1 cellular context compared by ENCODE assay signal in the genomic region with DNA sequence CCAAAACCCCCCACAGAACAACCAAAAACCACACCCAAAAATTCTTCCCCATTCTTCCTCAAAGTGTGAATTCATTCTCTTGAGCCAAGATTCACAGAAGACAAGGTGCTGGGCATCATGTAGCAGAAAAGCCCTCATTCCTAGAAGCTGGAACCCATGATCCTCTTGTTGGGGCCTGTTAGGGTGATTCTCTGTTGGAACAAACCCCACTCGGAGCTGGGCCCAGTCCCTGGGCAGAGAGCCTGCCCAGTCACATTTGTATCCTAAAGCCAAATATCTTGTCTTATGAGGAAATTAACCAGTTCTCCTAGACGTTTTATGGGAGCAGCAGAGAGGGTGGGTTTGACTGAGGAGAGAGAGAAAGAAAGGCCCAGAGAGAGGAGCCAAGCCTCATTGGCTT.
TF ChIP-seq lines count a peak whose summit lies in the region.

No MANE protein-coding gene starts in this region.

TF ChIP-seq in IMR-90, 13 proteins besides CTCF, POLR2A, EP300 and RAD21:
- TF ChIP-seq SMC3 (IDR thresholded peaks at IDR 0.05; ENCODE audit: low read depth, low read length), result no peak
- TF ChIP-seq, protein P1, sequence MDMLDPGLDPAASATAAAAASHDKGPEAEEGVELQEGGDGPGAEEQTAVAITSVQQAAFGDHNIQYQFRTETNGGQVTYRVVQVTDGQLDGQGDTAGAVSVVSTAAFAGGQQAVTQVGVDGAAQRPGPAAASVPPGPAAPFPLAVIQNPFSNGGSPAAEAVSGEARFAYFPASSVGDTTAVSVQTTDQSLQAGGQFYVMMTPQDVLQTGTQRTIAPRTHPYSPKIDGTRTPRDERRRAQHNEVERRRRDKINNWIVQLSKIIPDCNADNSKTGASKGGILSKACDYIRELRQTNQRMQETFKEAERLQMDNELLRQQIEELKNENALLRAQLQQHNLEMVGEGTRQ (IDR thresholded peaks at IDR 0.05; ENCODE audit: low read depth, low read length), result no peak
- no peak for TF ChIP-seq MAZ (IDR thresholded peaks at IDR 0.05; ENCODE audit: borderline replicate concordance, low read depth, low read length)
- TF ChIP-seq, protein P2, sequence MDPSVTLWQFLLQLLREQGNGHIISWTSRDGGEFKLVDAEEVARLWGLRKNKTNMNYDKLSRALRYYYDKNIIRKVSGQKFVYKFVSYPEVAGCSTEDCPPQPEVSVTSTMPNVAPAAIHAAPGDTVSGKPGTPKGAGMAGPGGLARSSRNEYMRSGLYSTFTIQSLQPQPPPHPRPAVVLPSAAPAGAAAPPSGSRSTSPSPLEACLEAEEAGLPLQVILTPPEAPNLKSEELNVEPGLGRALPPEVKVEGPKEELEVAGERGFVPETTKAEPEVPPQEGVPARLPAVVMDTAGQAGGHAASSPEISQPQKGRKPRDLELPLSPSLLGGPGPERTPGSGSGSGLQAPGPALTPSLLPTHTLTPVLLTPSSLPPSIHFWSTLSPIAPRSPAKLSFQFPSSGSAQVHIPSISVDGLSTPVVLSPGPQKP (IDR thresholded peaks at IDR 0.05; ENCODE audit: borderline replicate concordance, low read depth, low read length), result no peak
- no peak for TF ChIP-seq CEBPB (IDR thresholded peaks at IDR 0.05; ENCODE audit: low read depth, low read length)
- no peak for TF ChIP-seq MXI1 (IDR thresholded peaks at IDR 0.05; ENCODE audit: borderline replicate concordance, low read depth, low read length)
- TF ChIP-seq BHLHE40 (IDR thresholded peaks at IDR 0.05; ENCODE audit: low read depth, low read length), result no peak
- no peak for TF ChIP-seq MAFK (IDR thresholded peaks at IDR 0.05; ENCODE audit: low read depth, low read length)
- no peak for TF ChIP-seq CHD1 (IDR thresholded peaks at IDR 0.05; ENCODE audit: low read depth, low read length)
- no peak for TF ChIP-seq FOS (IDR thresholded peaks at IDR 0.05; ENCODE audit: low read depth, low read length)
